In genomic region chr2:113135354-113135753, GRCh38 we compare ENCODE assay signal across 1 cellular context.
TF ChIP-seq lines count a peak whose summit lies in the region.

No MANE protein-coding gene starts in this region.

TF ChIP-seq in HepG2, 621 proteins besides CTCF, POLR2A, EP300 and RAD21 (continued from another document):
- no peak for TF ChIP-seq FOXJ3 (CRISPR knock-in tag; IDR thresholded peaks at IDR 0.05; ENCODE audit: borderline replicate concordance)
- no peak for TF ChIP-seq SOX6 (IDR thresholded peaks at IDR 0.05)
- TF ChIP-seq SOX6 (CRISPR knock-in tag; IDR thresholded peaks at IDR 0.05) = no peak
- TF ChIP-seq TEAD3 (CRISPR knock-in tag; optimal IDR thresholded peaks at IDR 0.05; ENCODE audit: borderline replicate concordance) = no peak
- TF ChIP-seq ZNF616 (CRISPR knock-in tag; IDR thresholded peaks at IDR 0.05; ENCODE audit: low read depth) = no peak
- no peak for TF ChIP-seq KMT2B (CRISPR knock-in tag; IDR thresholded peaks at IDR 0.05)
